Comparison of ENCODE assay signal across 19 cellular contexts in the genomic region with DNA sequence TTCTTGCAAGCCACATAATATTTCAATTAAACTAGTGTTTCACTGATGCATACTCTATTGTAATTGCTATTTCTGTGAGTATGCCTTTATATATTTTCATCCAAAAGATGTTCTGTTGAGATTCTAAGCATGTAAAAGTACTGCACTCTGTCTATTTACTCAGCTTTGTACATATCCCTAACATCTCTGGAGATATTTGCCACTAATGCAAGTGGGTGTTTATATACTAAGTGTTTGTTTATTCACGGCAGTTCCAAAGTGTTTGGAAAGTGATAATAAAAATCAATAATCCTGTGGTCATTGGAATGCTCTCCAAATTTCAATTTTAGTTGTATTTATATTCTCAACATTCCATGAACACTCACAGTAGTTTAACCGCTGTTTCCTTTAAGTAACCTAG.
DNase-seq lines count a peak whose midpoint lies in the region; ATAC-seq and TF ChIP-seq lines count a peak whose summit lies in the region.
"Had no signal": no experiment of that assay in that cellular context is flagged by ENCODE, and none has a peak within 500 bp of the region (broad histone marks: within the 10 kb centered on the region; RNA-seq: fewer than 3 reads in every experiment).

No MANE protein-coding gene starts in this region.

- intact Hi-C loops in upper lobe of right lung (cut with DNase I), result no loop called here

- peak overlapping the region; percentile 55; the same call in 1 of the 2 replicates for H3K4me2 ChIP-seq in DND-41 (ENCODE audit: insufficient read depth, low read length)
- no peak overlapping the region for H3K4me2 ChIP-seq in OCI-LY3 (ENCODE audit: low read length)
- H3K4me2 ChIP-seq: PC-9 had no signal

- H3K36me3 ChIP-seq in DND-41 (ENCODE audit: insufficient read depth, low read length) (no peaks in the 10 kb centered on the region), OCI-LY3 (replicated peaks; ENCODE audit: low read depth, low read length) (no peaks in the 10 kb centered on the region), upper lobe of right lung (no peaks in the 10 kb centered on the region)

- DNase-seq in NCI-H748 (lab: John Stamatoyannopoulos, UW; ENCODE audit: unreplicated experiment), result peak; percentile 29
- DNase-seq in NCI-H748 treated with DMSO at 0.1 percent for 48 hours (lab: John Stamatoyannopoulos, UW), result no peak
- DNase-seq in DND-41, result no peak
- no peak for DNase-seq in upper lobe of right lung
- no peak for DNase-seq in GOT3 (lab: John Stamatoyannopoulos, UW)
- DNase-seq in activated gamma-delta T cell treated with Interleukin-2 at 50 U/mL for 16 hours, result no peak
- DNase-seq: ACHN; C1 segment of cervical spinal cord; CD8-positive, alpha-beta memory T cell; KG1; NCI-H146; NCI-H2171; PC-9; SIG-M5; T-helper 1 cell; T-helper 9 cell had no signal

- no peak overlapping the region for H3K4me3 ChIP-seq in DND-41 (ENCODE audit: low read depth in 1 of 2, low read length in 2 of 2)
- no peak overlapping the region for H3K4me3 ChIP-seq in OCI-LY3 (ENCODE audit: low read length)
- H3K4me3 ChIP-seq in upper lobe of right lung, result no peak overlapping the region
- H3K4me3 ChIP-seq: PC-9 had no signal

- H3K27me3 ChIP-seq in DND-41 (ENCODE audit: insufficient read depth, low read length, poor library complexity), result no peaks in the 10 kb centered on the region
- no peaks in the 10 kb centered on the region for H3K27me3 ChIP-seq in OCI-LY3 (ENCODE audit: low read depth, low read length)
- H3K27me3 ChIP-seq in upper lobe of right lung, result no peaks in the 10 kb centered on the region

- H3K4me1 ChIP-seq in DND-41 (ENCODE audit: insufficient read depth, low read length), result peaks cover 7% of the 10 kb centered on the region; the same call in 1 of the 2 replicates
- 0 out of 2 replicates have a peak, but pooled peaks cover 3% of the 10 kb centered on the region for H3K4me1 ChIP-seq in OCI-LY3 (ENCODE audit: low read length)
- H3K4me1 ChIP-seq in upper lobe of right lung, result no peaks in the 10 kb centered on the region

- H3K9ac ChIP-seq in DND-41 (ENCODE audit: low read depth, low read length) (no peak overlapping the region), OCI-LY3 (ENCODE audit: low read length) (no peak overlapping the region)

- no peaks in the 10 kb centered on the region for H3K79me2 ChIP-seq in DND-41 (ENCODE audit: insufficient read depth, low read length)
- H3K79me2 ChIP-seq in OCI-LY3 (ENCODE audit: low read length), result no peaks in the 10 kb centered on the region

- ATAC-seq in DND-41 (ENCODE audit: insufficient read depth, low read depth), result no peak
- no peak for ATAC-seq in upper lobe of right lung
- ATAC-seq: SK-N-SH treated with all-trans-retinoic acid at 6 μM for 48 hours had no signal

- H3K9me3 ChIP-seq in DND-41 (ENCODE audit: insufficient read depth, low read length, severe bottlenecking) (no peaks in the 10 kb centered on the region), OCI-LY3 (ENCODE audit: insufficient read depth, low read length) (no peaks in the 10 kb centered on the region), upper lobe of right lung (no peaks in the 10 kb centered on the region)

- H2AFZ ChIP-seq in DND-41 (ENCODE audit: low read depth, low read length) (0 out of 2 replicates have a peak overlapping the region, but pooled peaks have one; percentile 23), OCI-LY3 (ENCODE audit: low read depth, low read length) (peak overlapping the region; percentile 53; the same call in 1 of the 2 replicates)
- H2AFZ ChIP-seq: PC-9 had no signal

- H3K27ac ChIP-seq in DND-41 (ENCODE audit: low read length) (no peak overlapping the region), OCI-LY3 (ENCODE audit: low read length) (no peak overlapping the region), upper lobe of right lung (no peak overlapping the region)
- H3K27ac ChIP-seq: PC-9, RWPE1 had no signal

- H4K20me1 ChIP-seq in DND-41 (ENCODE audit: insufficient read depth, low read length) (no peaks in the 10 kb centered on the region), OCI-LY3 (ENCODE audit: insufficient read depth, low read length) (no peaks in the 10 kb centered on the region)

- TF ChIP-seq CTCF in DND-41 (IDR thresholded peaks at IDR 0.05; ENCODE audit: borderline replicate concordance, extremely low read depth, low read length, poor library complexity, severe bottlenecking) (no peak), OCI-LY3 (IDR thresholded peaks at IDR 0.05; ENCODE audit: low read depth, low read length) (no peak), upper lobe of right lung (IDR thresholded peaks at IDR 0.05) (no peak)
